In the genomic region with DNA sequence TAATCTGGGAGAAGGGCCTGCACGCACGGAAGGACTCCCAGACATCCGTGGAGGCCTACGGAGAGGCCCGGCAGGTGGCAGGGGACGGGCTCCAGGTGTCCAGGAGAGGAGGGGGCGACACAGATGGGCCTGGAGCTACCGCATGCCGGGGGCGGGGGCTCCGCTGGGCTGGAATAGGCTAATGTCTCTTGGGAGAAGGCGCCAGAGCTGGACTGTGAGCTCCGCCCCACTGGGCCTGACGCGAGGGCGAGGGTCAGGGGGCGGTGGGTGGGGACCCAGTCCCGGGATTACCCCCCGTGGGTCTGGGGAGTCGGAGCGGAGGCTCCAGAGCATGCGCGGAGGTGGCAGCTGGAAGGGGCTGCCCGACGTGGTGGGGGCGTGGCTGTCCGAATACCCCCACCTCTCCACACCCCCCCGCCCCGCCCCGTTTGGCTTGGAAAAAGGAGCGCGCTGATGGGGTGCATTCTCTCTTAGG, we compare ENCODE assay signal across 8 cellular contexts. TPM values are rescaled to one million over a fixed set of nuclear protein-coding genes. Genes with fewer than 3 reads are reported as not detected.
DNase-seq lines count a peak whose midpoint lies in the region; ATAC-seq, FAIRE-seq and TF ChIP-seq lines count a peak whose summit lies in the region.

No MANE protein-coding gene starts in this region.

- peak; percentile 37 for ATAC-seq in WTC11

- TF ChIP-seq CTCF in WTC11 (IDR thresholded peaks at IDR 0.05), result no peak

- CTCF ChIA-PET in WTC11 (lab: Charles Lee), result interaction anchor here (0.5 to 2.9 kb wide), 40 partner anchors 8 to 586 kb away, joined by 3 to 16 read pairs (median 4); a partner anchor contains a TSS

- H3K79me2 ChIP-seq in ACC112 (ENCODE audit: control insufficient read depth, insufficient read depth, low read length, unreplicated experiment), result no peaks in the 10 kb centered on the region

- H3K9me3 Mint-ChIP-seq in WTC11, result no peaks in the 10 kb centered on the region

- DNase-seq in GM19239 (ENCODE audit: insufficient read length, low spot score) (peak; percentile 25), NAMALWA (ENCODE audit: low spot score) (peak; percentile 50), WTC11 (ENCODE audit: low spot score) (peak; percentile 84), cerebellar cortex (ENCODE audit: low spot score) (peak; percentile 43), left kidney (ENCODE audit: low read depth, low spot score) (peak; percentile 84), A172 (ENCODE audit: low spot score) (no peak)
- peak; percentile 48 for DNase-seq in stimulated activated CD4-positive, alpha-beta T cell treated with anti-CD3 and anti-CD28 coated beads, Interleukin-4, amount 100 ng/mL, for 24 hours

- FAIRE-seq in GM19239 (lab: Jason Lieb, UNC), result no peak

- H3K4me1 ChIP-seq in ACC112 (ENCODE audit: control insufficient read depth, insufficient read depth, low read length, unreplicated experiment), result peaks cover 6% of the 10 kb centered on the region

- peaks cover 4% of the 10 kb centered on the region for H3K36me3 Mint-ChIP-seq in WTC11

- no peak overlapping the region for H3K27ac ChIP-seq in ACC112 (ENCODE audit: low read depth, low read length)

- H3K27me3 Mint-ChIP-seq in WTC11 (ENCODE audit: low read depth), result no peaks in the 10 kb centered on the region

- peak overlapping the region; percentile 96 for H2AFZ ChIP-seq in ACC112 (ENCODE audit: low read length, unreplicated experiment)

- H3K27me3 ChIP-seq in ACC112 (ENCODE audit: insufficient read depth, low read length), result no peaks in the 10 kb centered on the region; the same call in 1 of the 2 replicates

- H3K36me3 ChIP-seq in ACC112 (ENCODE audit: insufficient read depth, low read length), result no peaks in the 10 kb centered on the region

- peaks cover 51% of the 10 kb centered on the region for H3K4me1 Mint-ChIP-seq in WTC11

- POLR2A ChIA-PET in WTC11 (lab: Charles Lee), result interaction anchor here (0.6 to 1.2 kb wide), 4 partner anchors 24 to 305 kb away, joined by 3 to 7 read pairs (median 4); a partner anchor contains a TSS

- peak overlapping the region; percentile 97 for H3K4me3 ChIP-seq in ACC112 (ENCODE audit: low read depth, low read length)

- peak overlapping the region; percentile 94 for H3K27ac Mint-ChIP-seq in WTC11

- H3K4me3 Mint-ChIP-seq in WTC11, result peak overlapping the region; percentile 96

TF ChIP-seq in WTC11, 78 proteins besides CTCF, POLR2A, EP300 and RAD21 (continues in another document):
- TF ChIP-seq TP53 (CRISPR knock-in tag; IDR thresholded peaks at IDR 0.05), result no peak
- no peak for TF ChIP-seq FOXJ3 (CRISPR knock-in tag; IDR thresholded peaks at IDR 0.05; ENCODE audit: borderline replicate concordance)
- 0 out of 2 replicates have a peak, but pooled peaks have one; percentile 1 for TF ChIP-seq MYBL2 (CRISPR knock-in tag; IDR thresholded peaks at IDR 0.05)
- TF ChIP-seq ATF1 (CRISPR knock-in tag; IDR thresholded peaks at IDR 0.05), result no peak
- peak; percentile 69 for TF ChIP-seq ZNF423 (CRISPR knock-in tag; IDR thresholded peaks at IDR 0.05)
- TF ChIP-seq, protein P1, sequence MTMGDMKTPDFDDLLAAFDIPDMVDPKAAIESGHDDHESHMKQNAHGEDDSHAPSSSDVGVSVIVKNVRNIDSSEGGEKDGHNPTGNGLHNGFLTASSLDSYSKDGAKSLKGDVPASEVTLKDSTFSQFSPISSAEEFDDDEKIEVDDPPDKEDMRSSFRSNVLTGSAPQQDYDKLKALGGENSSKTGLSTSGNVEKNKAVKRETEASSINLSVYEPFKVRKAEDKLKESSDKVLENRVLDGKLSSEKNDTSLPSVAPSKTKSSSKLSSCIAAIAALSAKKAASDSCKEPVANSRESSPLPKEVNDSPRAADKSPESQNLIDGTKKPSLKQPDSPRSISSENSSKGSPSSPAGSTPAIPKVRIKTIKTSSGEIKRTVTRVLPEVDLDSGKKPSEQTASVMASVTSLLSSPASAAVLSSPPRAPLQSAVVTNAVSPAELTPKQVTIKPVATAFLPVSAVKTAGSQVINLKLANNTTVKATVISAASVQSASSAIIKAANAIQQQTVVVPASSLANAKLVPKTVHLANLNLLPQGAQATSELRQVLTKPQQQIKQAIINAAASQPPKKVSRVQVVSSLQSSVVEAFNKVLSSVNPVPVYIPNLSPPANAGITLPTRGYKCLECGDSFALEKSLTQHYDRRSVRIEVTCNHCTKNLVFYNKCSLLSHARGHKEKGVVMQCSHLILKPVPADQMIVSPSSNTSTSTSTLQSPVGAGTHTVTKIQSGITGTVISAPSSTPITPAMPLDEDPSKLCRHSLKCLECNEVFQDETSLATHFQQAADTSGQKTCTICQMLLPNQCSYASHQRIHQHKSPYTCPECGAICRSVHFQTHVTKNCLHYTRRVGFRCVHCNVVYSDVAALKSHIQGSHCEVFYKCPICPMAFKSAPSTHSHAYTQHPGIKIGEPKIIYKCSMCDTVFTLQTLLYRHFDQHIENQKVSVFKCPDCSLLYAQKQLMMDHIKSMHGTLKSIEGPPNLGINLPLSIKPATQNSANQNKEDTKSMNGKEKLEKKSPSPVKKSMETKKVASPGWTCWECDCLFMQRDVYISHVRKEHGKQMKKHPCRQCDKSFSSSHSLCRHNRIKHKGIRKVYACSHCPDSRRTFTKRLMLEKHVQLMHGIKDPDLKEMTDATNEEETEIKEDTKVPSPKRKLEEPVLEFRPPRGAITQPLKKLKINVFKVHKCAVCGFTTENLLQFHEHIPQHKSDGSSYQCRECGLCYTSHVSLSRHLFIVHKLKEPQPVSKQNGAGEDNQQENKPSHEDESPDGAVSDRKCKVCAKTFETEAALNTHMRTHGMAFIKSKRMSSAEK (CRISPR knock-in tag; IDR thresholded peaks at IDR 0.05; ENCODE audit: borderline replicate concordance), result no peak
- peak; percentile 70; the same call in 1 of the 2 replicates for TF ChIP-seq KAT7 (CRISPR knock-in tag; IDR thresholded peaks at IDR 0.05; ENCODE audit: borderline replicate concordance)
- no peak for TF ChIP-seq ZBTB21 (CRISPR knock-in tag; IDR thresholded peaks at IDR 0.05; ENCODE audit: borderline replicate concordance)
- no peak for TF ChIP-seq FOXK1 (CRISPR knock-in tag; IDR thresholded peaks at IDR 0.05)
- TF ChIP-seq OVOL2 (CRISPR knock-in tag; IDR thresholded peaks at IDR 0.05; ENCODE audit: borderline replicate concordance), result no peak
- TF ChIP-seq, protein P2, sequence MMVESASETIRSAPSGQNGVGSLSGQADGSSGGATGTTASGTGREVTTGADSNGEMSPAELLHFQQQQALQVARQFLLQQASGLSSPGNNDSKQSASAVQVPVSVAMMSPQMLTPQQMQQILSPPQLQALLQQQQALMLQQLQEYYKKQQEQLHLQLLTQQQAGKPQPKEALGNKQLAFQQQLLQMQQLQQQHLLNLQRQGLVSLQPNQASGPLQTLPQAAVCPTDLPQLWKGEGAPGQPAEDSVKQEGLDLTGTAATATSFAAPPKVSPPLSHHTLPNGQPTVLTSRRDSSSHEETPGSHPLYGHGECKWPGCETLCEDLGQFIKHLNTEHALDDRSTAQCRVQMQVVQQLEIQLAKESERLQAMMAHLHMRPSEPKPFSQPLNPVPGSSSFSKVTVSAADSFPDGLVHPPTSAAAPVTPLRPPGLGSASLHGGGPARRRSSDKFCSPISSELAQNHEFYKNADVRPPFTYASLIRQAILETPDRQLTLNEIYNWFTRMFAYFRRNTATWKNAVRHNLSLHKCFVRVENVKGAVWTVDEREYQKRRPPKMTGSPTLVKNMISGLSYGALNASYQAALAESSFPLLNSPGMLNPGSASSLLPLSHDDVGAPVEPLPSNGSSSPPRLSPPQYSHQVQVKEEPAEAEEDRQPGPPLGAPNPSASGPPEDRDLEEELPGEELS (CRISPR knock-in tag; IDR thresholded peaks at IDR 0.05), result no peak
- 0 out of 2 replicates have a peak, but pooled peaks have one; percentile 28 for TF ChIP-seq SP1 (CRISPR knock-in tag; conservative IDR thresholded peaks at IDR 0.05)
- TF ChIP-seq ESRRA (CRISPR knock-in tag; IDR thresholded peaks at IDR 0.05; ENCODE audit: borderline replicate concordance), result 0 out of 2 replicates have a peak, but pooled peaks have one; percentile 5
- no peak for TF ChIP-seq ZNF317 (CRISPR knock-in tag; IDR thresholded peaks at IDR 0.05; ENCODE audit: borderline replicate concordance, low read depth)
- TF ChIP-seq, protein P3, sequence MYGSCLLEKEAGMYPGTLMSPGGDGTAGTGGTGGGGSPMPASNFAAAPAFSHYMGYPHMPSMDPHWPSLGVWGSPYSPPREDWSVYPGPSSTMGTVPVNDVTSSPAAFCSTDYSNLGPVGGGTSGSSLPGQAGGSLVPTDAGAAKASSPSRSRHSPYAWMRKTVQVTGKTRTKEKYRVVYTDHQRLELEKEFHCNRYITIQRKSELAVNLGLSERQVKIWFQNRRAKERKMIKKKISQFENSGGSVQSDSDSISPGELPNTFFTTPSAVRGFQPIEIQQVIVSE (CRISPR knock-in tag; IDR thresholded peaks at IDR 0.05; ENCODE audit: borderline replicate concordance), result no peak
- no peak for TF ChIP-seq NR3C1 (CRISPR knock-in tag; conservative IDR thresholded peaks at IDR 0.05; ENCODE audit: low read depth)
- TF ChIP-seq, protein P4, sequence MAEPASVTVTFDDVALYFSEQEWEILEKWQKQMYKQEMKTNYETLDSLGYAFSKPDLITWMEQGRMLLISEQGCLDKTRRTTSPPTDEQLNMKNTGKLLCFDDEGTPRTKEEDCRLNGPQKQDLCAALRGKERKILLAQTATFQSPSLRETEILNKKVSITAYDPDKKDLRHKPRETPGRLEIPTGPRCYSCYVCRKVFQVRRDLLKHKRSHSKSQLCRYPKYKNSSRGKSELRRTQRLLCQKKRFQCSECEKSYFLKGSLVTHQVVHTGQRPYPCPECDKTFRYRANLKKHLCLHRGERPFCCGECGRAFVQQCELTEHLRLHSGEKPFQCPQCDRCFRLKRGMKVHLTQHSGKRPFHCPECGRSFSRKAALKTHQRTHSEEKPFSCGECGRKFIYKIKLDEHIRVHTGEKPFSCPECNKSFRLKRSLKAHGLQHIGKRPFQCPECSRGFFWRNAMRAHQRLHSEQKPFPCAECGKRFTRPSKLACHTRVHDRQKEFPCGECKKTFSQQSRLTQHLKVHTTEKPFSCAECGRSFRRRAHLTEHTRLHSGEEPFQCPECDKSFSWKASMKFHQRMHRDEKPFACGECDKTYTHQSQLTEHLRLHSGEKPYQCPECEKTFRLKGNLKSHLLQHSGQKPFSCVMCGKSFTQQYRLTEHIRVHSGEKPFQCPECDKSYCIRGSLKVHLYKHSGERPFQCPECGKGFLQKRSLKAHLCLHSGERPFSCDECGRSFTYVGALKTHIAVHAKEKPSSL (CRISPR knock-in tag; conservative IDR thresholded peaks at IDR 0.05), result no peak

RNA-seq across cellular contexts. Expression of a gene that starts 0.7 kb away (rescaled TPM):
- 77.8 to 81.8 TPM (median 80.6 TPM) in 3 replicates for total RNA-seq in WTC11 (2021)
- total RNA-seq in A172 (2014; rRNA removed; shearing (Covaris generic)), result 7.1 and 7.5 TPM in 2 replicates

RNA-seq across cellular contexts. Expression of a gene that starts 47.2 kb away (rescaled TPM):
- 26.8 to 30.7 TPM (median 27.0 TPM) in 3 replicates for total RNA-seq in WTC11 (2021)
- 10.4 and 14.8 TPM in 2 replicates for total RNA-seq in A172 (2014; rRNA removed; shearing (Covaris generic))
